11 cellular contexts compared by ENCODE assay signal in genomic region chr1:13781907-13782633, GRCh38.
DNase-seq lines count a peak whose midpoint lies in the region; ATAC-seq, FAIRE-seq and TF ChIP-seq lines count a peak whose summit lies in the region.
"Had no signal": no experiment of that assay in that cellular context is flagged by ENCODE, and none has a peak within 500 bp of the region (broad histone marks: within the 10 kb centered on the region; RNA-seq: fewer than 3 reads in every experiment).

No MANE protein-coding gene starts in this region.

- peak; percentile 61 to 70 for ATAC-seq in activated naive CD4-positive, alpha-beta T cell treated with anti-CD3 and anti-CD28 coated beads, Interleukin-2, amount 50 U/mL, for 72 hours
- ATAC-seq in HG02981 (IDR thresholded peaks at IDR 0.05; ENCODE audit: unreplicated experiment), result no peak

- no peak overlapping the region for H2AFZ ChIP-seq in astrocyte (ENCODE audit: low read depth, low read length)
- no peak overlapping the region for H2AFZ ChIP-seq in hepatocyte

- TF ChIP-seq CTCF in astrocyte (IDR thresholded peaks at IDR 0.05; ENCODE audit: insufficient read depth, low read depth, low read length) (no peak), hepatocyte (IDR thresholded peaks at IDR 0.05; ENCODE audit: poor library complexity) (no peak), thyroid gland (IDR thresholded peaks at IDR 0.05) (no peak)

- no peaks in the 10 kb centered on the region for H3K27me3 Mint-ChIP-seq in astrocyte (ENCODE audit: low read depth, unreplicated experiment)

- H3K27me3 ChIP-seq in astrocyte (ENCODE audit: insufficient read depth, low read length), result no peaks in the 10 kb centered on the region
- no peaks in the 10 kb centered on the region for H3K27me3 ChIP-seq in hepatocyte
- no peaks in the 10 kb centered on the region for H3K27me3 ChIP-seq in thyroid gland
- H3K27me3 ChIP-seq: cardiac muscle cell had no signal

- peaks cover 41% of the 10 kb centered on the region for H3K4me1 Mint-ChIP-seq in astrocyte (ENCODE audit: low read depth, unreplicated experiment)

- H3K9me3 ChIP-seq in astrocyte (ENCODE audit: insufficient read depth, low read depth, low read length), result no peaks in the 10 kb centered on the region
- no peaks in the 10 kb centered on the region for H3K9me3 ChIP-seq in hepatocyte (ENCODE audit: low read depth)
- H3K9me3 ChIP-seq in thyroid gland, result no peaks in the 10 kb centered on the region

- H3K9ac ChIP-seq in astrocyte (ENCODE audit: low read length), result no peak overlapping the region

- 87% methylated on average over 20 of the region's 20 CpGs for WGBS in hepatocyte (ENCODE audit: low lambda C conversion rate, missing lambda C conversion rate)
- WGBS in thyroid gland, 2 donors, result 58 to 63% methylated on average over 20 of the region's 20 CpGs

- intact Hi-C loops in thyroid gland (cut with DNase I), result no loop called here

- peaks cover 22 to 54% of the 10 kb centered on the region in 2 donors for H3K36me3 Mint-ChIP-seq in activated naive CD4-positive, alpha-beta T cell treated with anti-CD3 and anti-CD28 coated beads, Interleukin-2, amount 50 U/mL, for 72 hours
- H3K36me3 Mint-ChIP-seq in astrocyte (ENCODE audit: low read depth, unreplicated experiment), result peaks cover 32% of the 10 kb centered on the region

- H3K9me3 Mint-ChIP-seq in activated naive CD4-positive, alpha-beta T cell treated with anti-CD3 and anti-CD28 coated beads, Interleukin-2, amount 50 U/mL, for 72 hours, result no peaks in the 10 kb centered on the region
- H3K9me3 Mint-ChIP-seq in astrocyte (ENCODE audit: unreplicated experiment), result no peaks in the 10 kb centered on the region

- TF ChIP-seq POLR2A in thyroid gland (IDR thresholded peaks at IDR 0.05), result no peak

- peak overlapping the region; percentile 57 for H3K4me3 Mint-ChIP-seq in astrocyte (ENCODE audit: unreplicated experiment)

- peak; percentile 79 for FAIRE-seq in astrocyte (lab: Jason Lieb, UNC)
- FAIRE-seq: kidney had no signal

- H3K27ac Mint-ChIP-seq in activated naive CD4-positive, alpha-beta T cell treated with anti-CD3 and anti-CD28 coated beads, Interleukin-2, amount 50 U/mL, for 72 hours, result peak overlapping the region; percentile 47 to 77
- peak overlapping the region; percentile 77 for H3K27ac Mint-ChIP-seq in astrocyte (ENCODE audit: unreplicated experiment)

- peak overlapping the region; percentile 37 for H3K4me2 ChIP-seq in astrocyte (ENCODE audit: low read length)
- peak overlapping the region; percentile 11 for H3K4me2 ChIP-seq in hepatocyte

- H3K4me1 ChIP-seq in astrocyte (ENCODE audit: insufficient read depth, low read length), result peaks cover 18% of the 10 kb centered on the region
- peaks cover 8% of the 10 kb centered on the region for H3K4me1 ChIP-seq in hepatocyte (ENCODE audit: insufficient read depth)
- peaks cover 19 to 33% of the 10 kb centered on the region in 2 donors for H3K4me1 ChIP-seq in thyroid gland

- no peaks in the 10 kb centered on the region for H3K9me2 ChIP-seq in hepatocyte (replicated peaks; ENCODE audit: insufficient read depth)

- peaks cover 77% of the 10 kb centered on the region for H3K79me2 ChIP-seq in astrocyte (ENCODE audit: insufficient read depth, low read length)
- peaks cover 49% of the 10 kb centered on the region for H3K79me2 ChIP-seq in hepatocyte

- no peak overlapping the region for H3K27ac ChIP-seq in astrocyte (ENCODE audit: low read depth, low read length)
- H3K27ac ChIP-seq in hepatocyte, result no peak overlapping the region
- H3K27ac ChIP-seq in thyroid gland, result peak overlapping the region in 2 of 3 donors; percentile 41 to 51
- H3K27ac ChIP-seq: cardiac muscle cell had no signal

- no peak for DNase-seq in activated naive CD4-positive, alpha-beta T cell treated with anti-CD3 and anti-CD28 coated beads, Interleukin-2, amount 50 U/mL, for 72 hours (ENCODE audit: low spot score in 2 of 2)
- DNase-seq in activated naive CD4-positive, alpha-beta T cell treated with anti-CD3 and anti-CD28 coated beads, Interleukin-2, amount 50 U/mL, for 16 hours, result no peak
- peak; percentile 79 for DNase-seq in astrocyte (ENCODE audit: low read depth)
- no peak for DNase-seq in hepatocyte (ENCODE audit: low spot score)
- DNase-seq in thyroid gland, result no peak
- no peak for DNase-seq in putamen (ENCODE audit: low spot score)
- DNase-seq in NCI-H526 (lab: John Stamatoyannopoulos, UW), result no peak
- DNase-seq: kidney, NCI-H510A treated with DMSO at 0.1 percent for 48 hours had no signal

- H3K4me3 ChIP-seq in astrocyte (ENCODE audit: insufficient read depth, low read depth, low read length), result no peak overlapping the region
- H3K4me3 ChIP-seq in hepatocyte, result no peak overlapping the region
- no peak overlapping the region for H3K4me3 ChIP-seq in thyroid gland (replicated peaks in 1 of 3)
- H3K4me3 ChIP-seq: cardiac muscle cell had no signal

- H3K36me3 ChIP-seq in astrocyte (ENCODE audit: insufficient read depth, low read length), result peaks cover 22% of the 10 kb centered on the region
- no peaks in the 10 kb centered on the region for H3K36me3 ChIP-seq in hepatocyte (replicated peaks; ENCODE audit: insufficient read depth, low read depth)
- peaks cover 24 to 27% of the 10 kb centered on the region in 2 donors for H3K36me3 ChIP-seq in thyroid gland

- H4K20me1 ChIP-seq in astrocyte (ENCODE audit: insufficient read depth, low read length), result peaks cover 90% of the 10 kb centered on the region
- peaks cover 23% of the 10 kb centered on the region for H4K20me1 ChIP-seq in hepatocyte (ENCODE audit: insufficient read depth, poor library complexity, severe bottlenecking)

Comparison
In these comparisons a context has a peak if more than half of its experiments do, and no peak if none do; other contexts are left out.
1. H3K27ac ChIP-seq: peak in thyroid gland (2 of 3); none in astrocyte (single experiment) and hepatocyte (single experiment).